ENCODE assay signal across 1 cellular context in genomic region chr15:74433592-74434259, GRCh38.
TF ChIP-seq lines count a peak whose summit lies in the region.

TSS of gene SEMA7A (minus strand) at chr15:74433958. CDS start at chr15:74433918, 40 bp downstream.

TF ChIP-seq in HepG2, 621 proteins besides CTCF, POLR2A, EP300 and RAD21 (continued from another document and continues in another):
- 0 out of 2 replicates have a peak, but pooled peaks have one; percentile 34 for TF ChIP-seq PHF20 (CRISPR knock-in tag; IDR thresholded peaks at IDR 0.05)
- TF ChIP-seq ZNF136 (CRISPR knock-in tag; IDR thresholded peaks at IDR 0.05; ENCODE audit: low read depth), result no peak
- 0 out of 2 replicates have a peak, but pooled peaks have one; percentile 24 for TF ChIP-seq ZBTB34 (CRISPR knock-in tag; IDR thresholded peaks at IDR 0.05)
- no peak for TF ChIP-seq MBD4 (IDR thresholded peaks at IDR 0.05; ENCODE audit: borderline replicate concordance, low read length)
- TF ChIP-seq ZNF543 (CRISPR knock-in tag; IDR thresholded peaks at IDR 0.05), result 0 out of 2 replicates have a peak, but pooled peaks have one; percentile 28
- no peak for TF ChIP-seq AGO1 (IDR thresholded peaks at IDR 0.05; ENCODE audit: low read depth, low read length, poor library complexity, severe bottlenecking)
- TF ChIP-seq HNRNPH1 (optimal IDR thresholded peaks at IDR 0.05; ENCODE audit: low read depth, low read length), result no peak
- TF ChIP-seq CENPBD1 (CRISPR knock-in tag; IDR thresholded peaks at IDR 0.05; ENCODE audit: borderline replicate concordance, low read depth), result no peak
- no peak; the same call in 1 of the 2 replicates for TF ChIP-seq MAZ (IDR thresholded peaks at IDR 0.05; ENCODE audit: borderline replicate concordance, low read depth, low read length)
- TF ChIP-seq MAZ (CRISPR knock-in tag; IDR thresholded peaks at IDR 0.05; ENCODE audit: low read depth), result peak; percentile 91
- TF ChIP-seq ATF3 (CRISPR knock-in tag; IDR thresholded peaks at IDR 0.05), result 0 out of 2 replicates have a peak, but pooled peaks have one; percentile 22
- no peak for TF ChIP-seq U2AF1 (optimal IDR thresholded peaks at IDR 0.05; ENCODE audit: low read depth, low read length)
- peak; percentile 60 for TF ChIP-seq HOXA3 (CRISPR knock-in tag; IDR thresholded peaks at IDR 0.05)
- TF ChIP-seq ZEB1 (IDR thresholded peaks at IDR 0.05; ENCODE audit: insufficient replicate concordance, low read depth), result no peak
- TF ChIP-seq MAX (IDR thresholded peaks at IDR 0.05), result peak; percentile 62
- peak; percentile 84 for TF ChIP-seq HNRNPK (IDR thresholded peaks at IDR 0.05; ENCODE audit: low read depth, low read length, poor library complexity, severe bottlenecking)
- peak; percentile 76 for TF ChIP-seq SP4 (CRISPR knock-in tag; IDR thresholded peaks at IDR 0.05)
- TF ChIP-seq ZFAT (CRISPR knock-in tag; conservative IDR thresholded peaks at IDR 0.05), result no peak
- peak; percentile 82 for TF ChIP-seq ZNF142 (CRISPR knock-in tag; IDR thresholded peaks at IDR 0.05)
- TF ChIP-seq SCMH1 (CRISPR knock-in tag; IDR thresholded peaks at IDR 0.05; ENCODE audit: borderline replicate concordance), result no peak
- no peak for TF ChIP-seq ARNTL (CRISPR knock-in tag; IDR thresholded peaks at IDR 0.05)
- no peak for TF ChIP-seq TIGD3 (CRISPR knock-in tag; IDR thresholded peaks at IDR 0.05; ENCODE audit: borderline replicate concordance)
- no peak for TF ChIP-seq JARID2 (CRISPR knock-in tag; IDR thresholded peaks at IDR 0.05; ENCODE audit: insufficient replicate concordance)
- TF ChIP-seq ZNF567 (CRISPR knock-in tag; IDR thresholded peaks at IDR 0.05; ENCODE audit: borderline replicate concordance), result peak; percentile 22; the same call in 1 of the 2 replicates
- peak; percentile 64; the same call in 1 of the 2 replicates for TF ChIP-seq ZBTB38 (CRISPR knock-in tag; IDR thresholded peaks at IDR 0.05)
- 0 out of 2 replicates have a peak, but pooled peaks have one; percentile 50 for TF ChIP-seq MEIS2 (CRISPR knock-in tag; IDR thresholded peaks at IDR 0.05)
- TF ChIP-seq ZNF337 (CRISPR knock-in tag; IDR thresholded peaks at IDR 0.05; ENCODE audit: borderline replicate concordance, low read depth), result no peak
- peak; percentile 94; the same call in 1 of the 2 replicates for TF ChIP-seq UBTF (CRISPR knock-in tag; IDR thresholded peaks at IDR 0.05)
- 0 out of 2 replicates have a peak, but pooled peaks have one; percentile 32 for TF ChIP-seq RNF2 (conservative IDR thresholded peaks at IDR 0.05; ENCODE audit: low read depth)
- TF ChIP-seq HMGXB4 (CRISPR knock-in tag; IDR thresholded peaks at IDR 0.05; ENCODE audit: borderline replicate concordance in 1 of 2, low read depth in 1 of 2), result peak in 1 of 2 experiments; percentile 34; a peak in 1 of 4 replicates
- no peak for TF ChIP-seq RELA (CRISPR knock-in tag; IDR thresholded peaks at IDR 0.05)
- TF ChIP-seq CEBPB (IDR thresholded peaks at IDR 0.05; ENCODE audit: borderline replicate concordance, low read depth, low read length), result no peak
- peak; percentile 63; the same call in 1 of the 2 replicates for TF ChIP-seq ZNF441 (CRISPR knock-in tag; IDR thresholded peaks at IDR 0.05; ENCODE audit: borderline replicate concordance)
- 0 out of 2 replicates have a peak, but pooled peaks have one; percentile 28 for TF ChIP-seq ISL2 (CRISPR knock-in tag; IDR thresholded peaks at IDR 0.05)
- peak; percentile 58 for TF ChIP-seq YY1 (IDR thresholded peaks at IDR 0.05; ENCODE audit: insufficient read depth, insufficient replicate concordance, low read depth, low read length)
- TF ChIP-seq MYC (CRISPR knock-in tag; IDR thresholded peaks at IDR 0.05; ENCODE audit: borderline replicate concordance), result 0 out of 2 replicates have a peak, but pooled peaks have one; percentile 34
- TF ChIP-seq ARNT2 (CRISPR knock-in tag; IDR thresholded peaks at IDR 0.05; ENCODE audit: low read depth), result peak; percentile 83
- peak; percentile 64 for TF ChIP-seq ZNF687 (CRISPR knock-in tag; IDR thresholded peaks at IDR 0.05)
- TF ChIP-seq SKIL (CRISPR knock-in tag; IDR thresholded peaks at IDR 0.05; ENCODE audit: borderline replicate concordance), result peak; percentile 22; the same call in 1 of the 2 replicates
